In the genomic region with DNA sequence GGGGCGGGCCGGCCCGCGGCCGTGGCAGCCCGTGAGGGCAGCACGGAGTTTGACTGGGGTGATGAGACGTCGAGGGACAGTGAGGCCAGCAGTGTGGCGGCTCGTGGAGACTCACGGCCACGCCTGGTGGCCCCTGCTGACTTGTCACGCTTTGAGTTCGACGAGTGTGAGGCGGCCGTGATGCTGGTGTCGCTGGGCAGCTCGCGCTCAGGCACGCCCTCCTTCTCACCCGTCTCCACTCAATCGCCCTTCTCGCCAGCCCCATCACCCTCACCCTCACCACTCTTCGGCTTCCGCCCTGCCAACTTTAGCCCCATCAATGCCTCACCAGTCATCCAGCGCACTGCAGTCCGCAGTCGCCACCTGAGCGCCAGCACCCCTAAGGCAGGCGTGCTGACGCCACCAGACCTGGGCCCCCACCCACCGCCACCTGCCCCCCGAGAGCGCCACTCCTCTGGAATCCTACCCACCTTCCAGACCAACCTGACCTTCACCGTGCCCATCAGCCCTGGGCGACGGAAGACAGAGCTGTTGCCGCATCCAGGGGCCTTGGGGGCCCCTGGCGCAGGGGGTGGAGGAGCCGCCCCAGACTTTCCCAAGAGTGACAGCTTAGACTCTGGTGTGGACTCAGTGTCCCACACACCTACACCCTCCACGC, we compare ENCODE assay signal across 1 cellular context.
TF ChIP-seq lines count a peak whose summit lies in the region.

No MANE protein-coding gene starts in this region.

TF ChIP-seq in IMR-90, 13 proteins besides CTCF, POLR2A, EP300 and RAD21 (continued from another document):
- TF ChIP-seq, protein P1, sequence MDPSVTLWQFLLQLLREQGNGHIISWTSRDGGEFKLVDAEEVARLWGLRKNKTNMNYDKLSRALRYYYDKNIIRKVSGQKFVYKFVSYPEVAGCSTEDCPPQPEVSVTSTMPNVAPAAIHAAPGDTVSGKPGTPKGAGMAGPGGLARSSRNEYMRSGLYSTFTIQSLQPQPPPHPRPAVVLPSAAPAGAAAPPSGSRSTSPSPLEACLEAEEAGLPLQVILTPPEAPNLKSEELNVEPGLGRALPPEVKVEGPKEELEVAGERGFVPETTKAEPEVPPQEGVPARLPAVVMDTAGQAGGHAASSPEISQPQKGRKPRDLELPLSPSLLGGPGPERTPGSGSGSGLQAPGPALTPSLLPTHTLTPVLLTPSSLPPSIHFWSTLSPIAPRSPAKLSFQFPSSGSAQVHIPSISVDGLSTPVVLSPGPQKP (IDR thresholded peaks at IDR 0.05; ENCODE audit: borderline replicate concordance, low read depth, low read length): no peak
- TF ChIP-seq, protein P2, sequence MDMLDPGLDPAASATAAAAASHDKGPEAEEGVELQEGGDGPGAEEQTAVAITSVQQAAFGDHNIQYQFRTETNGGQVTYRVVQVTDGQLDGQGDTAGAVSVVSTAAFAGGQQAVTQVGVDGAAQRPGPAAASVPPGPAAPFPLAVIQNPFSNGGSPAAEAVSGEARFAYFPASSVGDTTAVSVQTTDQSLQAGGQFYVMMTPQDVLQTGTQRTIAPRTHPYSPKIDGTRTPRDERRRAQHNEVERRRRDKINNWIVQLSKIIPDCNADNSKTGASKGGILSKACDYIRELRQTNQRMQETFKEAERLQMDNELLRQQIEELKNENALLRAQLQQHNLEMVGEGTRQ (IDR thresholded peaks at IDR 0.05; ENCODE audit: low read depth, low read length): no peak
- no peak for TF ChIP-seq CHD1 (IDR thresholded peaks at IDR 0.05; ENCODE audit: low read depth, low read length)
- TF ChIP-seq NFE2L2 (IDR thresholded peaks at IDR 0.05; ENCODE audit: low read depth, low read length): no peak
- TF ChIP-seq RCOR1 (IDR thresholded peaks at IDR 0.05; ENCODE audit: insufficient replicate concordance, low read length): no peak
